In the genomic region with DNA sequence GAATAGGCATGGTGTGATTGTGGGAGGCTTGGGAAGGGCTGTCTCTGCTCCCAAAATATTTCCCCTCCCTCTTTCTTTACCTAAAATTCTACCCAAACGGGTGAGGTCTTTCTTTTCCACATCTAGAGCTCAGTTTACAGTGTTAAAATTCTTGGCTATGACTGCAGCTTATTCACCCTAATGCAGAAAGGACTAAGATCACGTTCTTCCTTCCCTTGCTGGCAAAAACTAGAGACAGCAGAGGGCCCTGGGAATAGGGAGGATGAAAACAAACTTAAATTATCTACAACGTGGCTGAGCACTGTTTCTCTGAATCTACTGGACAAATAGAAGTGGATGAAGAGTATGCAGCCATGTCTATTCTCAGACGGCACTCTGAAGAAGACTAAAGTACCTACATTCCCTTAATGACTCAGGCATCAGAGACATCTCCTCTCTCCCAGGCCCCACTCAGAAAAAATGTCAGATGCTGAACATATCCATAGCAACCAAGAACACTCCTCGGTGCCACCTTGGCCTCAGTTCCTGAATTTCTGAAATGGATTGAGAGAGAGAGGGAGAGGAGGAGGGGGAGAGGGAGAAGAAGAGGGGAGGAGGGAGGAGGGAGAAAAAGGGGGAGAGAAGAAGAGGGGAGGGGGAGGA, we compare ENCODE assay signal across 1 cellular context.
TF ChIP-seq lines count a peak whose summit lies in the region.

No MANE protein-coding gene starts in this region.

TF ChIP-seq in SK-N-SH treated with all-trans-retinoic acid at 6 μM for 48 hours, 23 proteins besides CTCF, POLR2A, EP300 and RAD21 (continued from another document):
- TF ChIP-seq POU6F1 (CRISPR knock-in tag; IDR thresholded peaks at IDR 0.05; ENCODE audit: borderline replicate concordance, low read depth) = no peak
- TF ChIP-seq TCF4 (CRISPR knock-in tag; IDR thresholded peaks at IDR 0.05; ENCODE audit: borderline replicate concordance) = no peak
- TF ChIP-seq PATZ1 (CRISPR knock-in tag; IDR thresholded peaks at IDR 0.05; ENCODE audit: borderline replicate concordance) = no peak
- TF ChIP-seq TOX (CRISPR knock-in tag; IDR thresholded peaks at IDR 0.05; ENCODE audit: borderline replicate concordance) = no peak
- no peak for TF ChIP-seq PPARA (CRISPR knock-in tag; IDR thresholded peaks at IDR 0.05; ENCODE audit: borderline replicate concordance)
- TF ChIP-seq ZC3H10 (CRISPR knock-in tag; IDR thresholded peaks at IDR 0.05) = no peak
- TF ChIP-seq ZNF565 (CRISPR knock-in tag; conservative IDR thresholded peaks at IDR 0.05; ENCODE audit: low read depth) = no peak
- TF ChIP-seq ZFP30 (CRISPR knock-in tag; IDR thresholded peaks at IDR 0.05) = no peak
- TF ChIP-seq ARNTL (CRISPR knock-in tag; IDR thresholded peaks at IDR 0.05; ENCODE audit: borderline replicate concordance, low read depth) = no peak
